8 cellular contexts compared by ENCODE assay signal in genomic region chr2:108449410-108450200, GRCh38. TPM values are rescaled to one million over a fixed set of nuclear protein-coding genes. Genes with fewer than 3 reads are reported as not detected.
DNase-seq lines count a peak whose midpoint lies in the region; ATAC-seq and TF ChIP-seq lines count a peak whose summit lies in the region.

No MANE protein-coding gene starts in this region.

- CTCF ChIA-PET in AG04449 (lab: Yijun Ruan, JAX), result interaction anchor here (1.5 kb wide), 1 partner anchor 96 kb away, joined by 3 read pairs; no protein-coding TSS in a partner anchor

- H2AFZ ChIP-seq in parathyroid adenoma, result peak overlapping the region; percentile 100

- H3K4me2 ChIP-seq in parathyroid adenoma (ENCODE audit: low read length), result peak overlapping the region; percentile 74

- H3K4me1 ChIP-seq in parathyroid adenoma, result peaks cover 4% of the 10 kb centered on the region

- H3K27me3 Mint-ChIP-seq in glutamatergic neuron (ENCODE audit: unreplicated experiment), result peaks cover 4% of the 10 kb centered on the region

- ATAC-seq in GM18502 (IDR thresholded peaks at IDR 0.05; ENCODE audit: poor library complexity, unreplicated experiment) (peak; percentile 49), HG02981 (IDR thresholded peaks at IDR 0.05; ENCODE audit: unreplicated experiment) (peak; percentile 30)

- H3K36me3 Mint-ChIP-seq in glutamatergic neuron (ENCODE audit: unreplicated experiment), result peaks cover 10% of the 10 kb centered on the region

- peak overlapping the region; percentile 91 for H3K27ac ChIP-seq in parathyroid adenoma

- DNase-seq in AG04449 (ENCODE audit: low read depth, low spot score), result no peak
- peak; percentile 14 for DNase-seq in NCI-H774 (lab: John Stamatoyannopoulos, UW)
- peak; percentile 35 for DNase-seq in activated naive CD4-positive, alpha-beta T cell treated with Interleukin-2 at 50 U/mL for 16 hours
- DNase-seq in glutamatergic neuron, result no peak
- no peak for DNase-seq in T1000 (lab: John Stamatoyannopoulos, UW)

- peaks cover 5% of the 10 kb centered on the region for H3K4me1 Mint-ChIP-seq in glutamatergic neuron (ENCODE audit: low read depth, unreplicated experiment)

- peak overlapping the region; percentile 96 for H3K4me3 ChIP-seq in AG04449 (ENCODE audit: low read depth, low read length)
- peak overlapping the region; percentile 90 for H3K4me3 ChIP-seq in parathyroid adenoma (ENCODE audit: low read depth, low read length)

- H3K36me3 ChIP-seq in parathyroid adenoma (ENCODE audit: control insufficient read depth, insufficient read depth, low read length), result no peaks in the 10 kb centered on the region

- H3K27me3 ChIP-seq in parathyroid adenoma (ENCODE audit: control insufficient read depth, insufficient read depth, low read length), result no peaks in the 10 kb centered on the region

- H3K9ac ChIP-seq in parathyroid adenoma, result peak overlapping the region; percentile 77

- H3K79me2 ChIP-seq in parathyroid adenoma, result peaks cover 4% of the 10 kb centered on the region

- H3K9me3 ChIP-seq in parathyroid adenoma (ENCODE audit: control insufficient read depth, low read length), result no peaks in the 10 kb centered on the region

- H3K27ac Mint-ChIP-seq in glutamatergic neuron (ENCODE audit: unreplicated experiment), result peak overlapping the region; percentile 94

- POLR2A ChIA-PET in AG04449 (lab: Yijun Ruan, JAX), result interaction anchor here (0.6 to 1.6 kb wide), 4 partner anchors 17 to 162 kb away, joined by 3 to 7 read pairs (median 3); no protein-coding TSS in a partner anchor

- H3K4me3 Mint-ChIP-seq in glutamatergic neuron (ENCODE audit: unreplicated experiment), result peak overlapping the region; percentile 100

- TF ChIP-seq CTCF in AG04449 (IDR thresholded peaks at IDR 0.05; ENCODE audit: insufficient read depth, low read length, missing control alignments), result no peak
- no peak for TF ChIP-seq CTCF in glutamatergic neuron (IDR thresholded peaks at IDR 0.05; ENCODE audit: partially characterized antibody, unreplicated experiment)
- no peak for TF ChIP-seq CTCF in parathyroid adenoma (IDR thresholded peaks at IDR 0.05)

- peaks cover 4% of the 10 kb centered on the region for H3K9me3 Mint-ChIP-seq in glutamatergic neuron (ENCODE audit: unreplicated experiment)

RNA-seq across cellular contexts. Expression of gene GCC2, which starts 0.6 kb away (rescaled TPM):
- 36.0 TPM for total RNA-seq in glutamatergic neuron (ENCODE audit: unreplicated experiment)

Comparison
In these comparisons a context has a peak if more than half of its experiments do, and no peak if none do; other contexts are left out.
1. DNase-seq: peak in NCI-H774 (single experiment) and activated naive CD4-positive, alpha-beta T cell treated with Interleukin-2 at 50 U/mL for 16 hours (single experiment); none in AG04449 (single experiment), glutamatergic neuron (single experiment) and T1000 (single experiment).